1 cellular context compared by ENCODE assay signal in genomic region chr4:56240554-56241190, GRCh38.
TF ChIP-seq lines count a peak whose summit lies in the region.

No MANE protein-coding gene starts in this region.

TF ChIP-seq in SK-N-SH, 30 proteins besides CTCF, POLR2A, EP300 and RAD21 (continued from another document):
- TF ChIP-seq EZH2phosphoT487 (IDR thresholded peaks at IDR 0.05; ENCODE audit: borderline replicate concordance, low read depth) = no peak
- TF ChIP-seq TAF1 (IDR thresholded peaks at IDR 0.05; ENCODE audit: borderline replicate concordance, low read depth, low read length) = peak; percentile 25; the same call in 1 of the 2 replicates
- TF ChIP-seq CHD2 (IDR thresholded peaks at IDR 0.05; ENCODE audit: low read length, partially characterized antibody) = peak; percentile 94
- peak; percentile 79 for TF ChIP-seq POLR2AphosphoS5 (IDR thresholded peaks at IDR 0.05; ENCODE audit: low read depth, low read length)
- no peak for TF ChIP-seq YY1 (IDR thresholded peaks at IDR 0.05; ENCODE audit: low read depth)
- TF ChIP-seq ZBTB33 (IDR thresholded peaks at IDR 0.05; ENCODE audit: borderline replicate concordance, low read depth) = no peak
- TF ChIP-seq GABPA (IDR thresholded peaks at IDR 0.05; ENCODE audit: low read depth) = no peak
- TF ChIP-seq MXI1 (IDR thresholded peaks at IDR 0.05; ENCODE audit: low read depth, low read length) = peak; percentile 66; the same call in 1 of the 2 replicates
- TF ChIP-seq SMC3 (IDR thresholded peaks at IDR 0.05; ENCODE audit: low read depth, low read length) = no peak
- TF ChIP-seq JUND (IDR thresholded peaks at IDR 0.05) = peak; percentile 52
